In the genomic region with DNA sequence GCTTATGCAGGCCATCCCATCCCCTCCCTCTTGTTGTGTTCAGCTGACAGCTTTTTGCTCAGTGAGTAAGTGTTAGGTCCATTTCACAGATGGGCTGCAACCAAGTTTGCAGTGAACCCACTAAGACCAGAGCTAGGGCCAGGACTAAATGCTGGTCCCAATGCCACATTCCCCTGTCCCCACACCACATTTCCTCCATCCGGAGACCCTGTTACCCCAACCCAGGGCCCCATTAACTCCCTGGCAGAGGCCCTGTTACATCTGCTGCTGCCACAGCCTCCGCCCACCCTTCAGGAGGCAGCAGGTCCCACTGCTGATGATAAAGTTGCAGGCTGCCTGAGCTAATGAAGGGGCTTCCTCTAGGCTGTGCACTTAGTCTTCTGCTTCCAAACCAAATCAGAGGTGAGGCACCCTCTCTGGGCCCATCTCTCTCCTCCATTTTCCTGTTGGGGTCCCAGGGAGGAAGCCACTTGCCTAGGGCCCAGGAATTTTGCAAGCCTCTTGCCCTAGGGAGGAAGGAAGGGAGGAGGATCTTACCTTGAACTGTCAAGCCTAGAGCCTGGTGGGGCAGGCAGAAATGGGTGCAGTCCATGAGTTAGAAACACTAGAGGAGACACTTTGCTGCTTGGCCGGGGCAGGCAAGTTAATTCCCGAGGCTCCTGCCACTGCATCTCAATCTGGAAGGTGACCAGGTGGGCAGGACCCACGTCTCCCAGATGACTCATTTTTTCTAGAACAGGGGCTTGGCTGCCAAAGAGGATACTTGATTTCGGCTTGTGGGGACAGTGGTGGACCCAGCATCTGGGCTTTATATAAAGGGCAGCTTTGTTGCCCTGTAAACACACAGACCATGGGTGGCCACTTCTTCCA, we compare ENCODE assay signal across 10 cellular contexts. TPM values are rescaled to one million over a fixed set of nuclear protein-coding genes. Genes with fewer than 3 reads are reported as not detected.
DNase-seq lines count a peak whose midpoint lies in the region; ATAC-seq, FAIRE-seq and TF ChIP-seq lines count a peak whose summit lies in the region.
"Had no signal": no experiment of that assay in that cellular context is flagged by ENCODE, and none has a peak within 500 bp of the region (broad histone marks: within the 10 kb centered on the region; RNA-seq: fewer than 3 reads in every experiment).

No MANE protein-coding gene starts in this region.

- 71% methylated on average over 6 of the region's 6 CpGs for WGBS in A549 (ENCODE audit: missing lambda C conversion rate)
- WGBS in adrenal gland, 4 donors, result 19 to 51% (median 46%) methylated on average over 3 to 6 of the region's 6 CpGs

- no peak for TF ChIP-seq EP300 in A549 (IDR thresholded peaks at IDR 0.05)

- TF ChIP-seq CTCF in A549 (IDR thresholded peaks at IDR 0.05) (no peak), HEK293 (tag by site-specific recombination; IDR thresholded peaks at IDR 0.05) (no peak), adrenal gland (IDR thresholded peaks at IDR 0.05) (no peak)

- no peak for ATAC-seq in A549
- ATAC-seq in HG03439 (IDR thresholded peaks at IDR 0.05; ENCODE audit: unreplicated experiment), result no peak

- intact Hi-C loops in adrenal gland (cut with DNase I), result loop anchor here in 1 of 2 donors (5.0 kb wide), 1 partner anchor 123 kb away; the partner anchor contains the start of gene FXYD7

- DNase-seq in A549 (ENCODE audit: low read depth in 1 of 2, low spot score in 1 of 2), result no peak
- DNase-seq in adrenal gland, result peak; percentile 59 to 81 (median 73)
- peak; percentile 79 for DNase-seq in mesenteric fat pad (ENCODE audit: low spot score)
- no peak for DNase-seq in A172 (ENCODE audit: low spot score)
- no peak for DNase-seq in stimulated activated CD4-positive, alpha-beta T cell treated with anti-CD3 and anti-CD28 coated beads, Interleukin-2, amount 100 ng/mL, for 24 hours
- DNase-seq in NCI-H187 treated with DMSO at 0.1 percent for 48 hours (lab: John Stamatoyannopoulos, UW), result no peak
- DNase-seq: DND-41 had no signal

- TF ChIP-seq RAD21 in A549 (conservative IDR thresholded peaks at IDR 0.05 in 1 of 2, IDR thresholded peaks at IDR 0.05 in 1 of 2), result no peak

- H3K36me3 ChIP-seq in HEK293 (ENCODE audit: control insufficient read depth in 2 of 2, insufficient read depth in 1 of 2, low read length in 2 of 2), result peaks cover 40 to 53% of the 10 kb centered on the region in 2 experiments
- peaks cover 0 to 3% of the 10 kb centered on the region in 2 donors for H3K36me3 ChIP-seq in adrenal gland (replicated peaks in 1 of 2)

- POLR2A ChIA-PET in A549 (lab: Yijun Ruan, JAX) (interaction anchor here (1.2 kb wide), 1 partner anchor 12 kb away, joined by 4 read pairs; no protein-coding TSS in a partner anchor), HEK293 (lab: Yijun Ruan, JAX) (interaction anchor here (0.6 to 5.2 kb wide), 12 partner anchors 10 to 497 kb away, joined by 3 to 35 read pairs (median 7); partner anchors contain the start of genes FXYD7, HAMP and LIN37)

- H3K9me3 ChIP-seq in A549 (no peaks in the 10 kb centered on the region), HEK293 (ENCODE audit: control insufficient read depth, insufficient read depth, low read depth, low read length) (no peaks in the 10 kb centered on the region), adrenal gland (replicated peaks in 1 of 3) (no peaks in the 10 kb centered on the region)
- H3K9me3 ChIP-seq: SJSA1 had no signal

- no peak for FAIRE-seq in A549 (lab: Jason Lieb, UNC)

- no peaks in the 10 kb centered on the region for H3K27me3 ChIP-seq in adrenal gland

- no peak; the same call in 1 of the 2 replicates for TF ChIP-seq POLR2A in A549 (IDR thresholded peaks at IDR 0.05; ENCODE audit: low read length)
- TF ChIP-seq POLR2A in adrenal gland (IDR thresholded peaks at IDR 0.05), result no peak

- H3K27ac ChIP-seq in A549, result no peak overlapping the region
- peak overlapping the region; percentile 100 for H3K27ac ChIP-seq in HEK293 (ENCODE audit: extremely low read depth, low read depth, low read length)
- H3K27ac ChIP-seq in adrenal gland, result peak overlapping the region in 3 of 5 donors; percentile 94 to 99 (median 98)
- H3K27ac ChIP-seq: SJSA1 had no signal

- no peak overlapping the region for H3K4me2 ChIP-seq in A549

- H3K4me3 ChIP-seq in A549 (no peak overlapping the region), HEK293 (ENCODE audit: low read depth, low read length) (no peak overlapping the region), adrenal gland (no peak overlapping the region)
- H3K4me3 ChIP-seq: SJSA1 had no signal

- CTCF ChIA-PET in A549 (lab: Yijun Ruan, JAX) (interaction anchor here (0.6 to 5.6 kb wide), 20 partner anchors 9 to 863 kb away, joined by 3 to 97 read pairs (median 4); partner anchors contain the start of genes FXYD3, FXYD7, HAMP and LGI4), HEK293 (lab: Yijun Ruan, JAX) (interaction anchor here (0.5 to 3.4 kb wide), 11 partner anchors 9 to 202 kb away, joined by 3 to 28 read pairs (median 3); partner anchors contain the start of genes FXYD7 and LGI4)

- H3K4me1 ChIP-seq in A549 (peaks cover 13% of the 10 kb centered on the region), HEK293 (ENCODE audit: control insufficient read depth, insufficient read depth, low read length) (peaks cover 24% of the 10 kb centered on the region), adrenal gland (replicated peaks in 1 of 2) (peaks cover 14 to 37% of the 10 kb centered on the region in 2 donors)

TF ChIP-seq in A549, 52 proteins besides CTCF, POLR2A, EP300 and RAD21 (continues in another document):
- no peak for TF ChIP-seq KDM5A (IDR thresholded peaks at IDR 0.05)
- TF ChIP-seq FOSL2 (IDR thresholded peaks at IDR 0.05), result no peak
- 0 out of 2 replicates have a peak, but pooled peaks have one; percentile 15 for TF ChIP-seq FOSL2 (CRISPR knock-in tag; IDR thresholded peaks at IDR 0.05)

TF ChIP-seq in HEK293, 187 proteins besides CTCF, POLR2A, EP300 and RAD21 (continues in another document):
- TF ChIP-seq KLF8 (tag by site-specific recombination; IDR thresholded peaks at IDR 0.05) (peak; percentile 30), ZNF146 (tag by site-specific recombination; IDR thresholded peaks at IDR 0.05) (peak; percentile 34; the same call in 1 of the 2 replicates), ZNF10 (tag by site-specific recombination; IDR thresholded peaks at IDR 0.05) (0 out of 2 replicates have a peak, but pooled peaks have one; percentile 31), ZNF544 (tag by site-specific recombination; IDR thresholded peaks at IDR 0.05) (no peak), ZNF580 (tag by site-specific recombination; IDR thresholded peaks at IDR 0.05) (0 out of 2 replicates have a peak, but pooled peaks have one; percentile 25)

RNA-seq across cellular contexts. Expression of gene USF2, which starts 3.4 kb away (rescaled TPM):
- polyA plus RNA-seq in A549 (2011; rRNA removed) (91.8 and 118 TPM in 2 replicates), A549 (2017; fragmentation: RNase III; extraction: RNeasy Plus Mini Kit Qiagen cat#74134 plus additional on column Dnase treatment) (124 to 141 TPM (median 141 TPM) in 3 replicates), adrenal gland (100 to 1,000 TPM; 116 to 302 (median 169) TPM)
- 228 and 240 TPM in 2 replicates for polyA plus RNA-seq in A549 (2012; cell fraction: cytosol; rRNA removed)
- 225 and 296 TPM in 2 replicates for polyA plus RNA-seq in A549 (2012; cell fraction: nucleus; rRNA removed)
- polyA minus RNA-seq in A549 (2011; rRNA and poly(A)+ RNA removed), result 85.3 and 97.1 TPM in 2 replicates
- total RNA-seq in adrenal gland (100 to 1,000 TPM; 104 to 220 (median 146) TPM), mesenteric fat pad (110 TPM)
- total RNA-seq in A172 (2014; rRNA removed; shearing (Covaris generic)), result 53.5 and 54.2 TPM in 2 replicates

RNA-seq across cellular contexts. Expression of gene LSR, which starts 16.6 kb away (rescaled TPM):
- 2.1 and 2.5 TPM in 2 replicates for polyA plus RNA-seq in A549 (2011; rRNA removed)
- 2.9 and 3.8 TPM in 2 replicates for polyA plus RNA-seq in A549 (2012; cell fraction: cytosol; rRNA removed)
- polyA plus RNA-seq in A549 (2012; cell fraction: nucleus; rRNA removed), result 2.6 and 5.1 TPM in 2 replicates
- polyA plus RNA-seq in A549 (2017; fragmentation: RNase III; extraction: RNeasy Plus Mini Kit Qiagen cat#74134 plus additional on column Dnase treatment), result 3.6 to 4.7 TPM (median 4.4 TPM) in 3 replicates
- 7.4 and 9.1 TPM in 2 replicates for polyA minus RNA-seq in A549 (2011; rRNA and poly(A)+ RNA removed)
- total RNA-seq in adrenal gland, result 100 to 1,000 TPM in 1 of 8 donors, 10 to 100 TPM in 7; 30.2 to 106 (median 60.1) TPM
- polyA plus RNA-seq in adrenal gland, result 10 to 100 TPM in 2 of 3 donors, 1 to 10 TPM in 1; 8.2 to 87.8 (median 62.7) TPM
- 8.1 TPM for total RNA-seq in mesenteric fat pad
- total RNA-seq in A172 (2014; rRNA removed; shearing (Covaris generic)), result 0.69 and 1.1 TPM in 2 replicates

RNA-seq across cellular contexts. Expression of gene HAMP, which starts 17.0 kb away (rescaled TPM):
- polyA plus RNA-seq in A549 (2011; rRNA removed) (not detected in 2 replicates), A549 (2017; fragmentation: RNase III; extraction: RNeasy Plus Mini Kit Qiagen cat#74134 plus additional on column Dnase treatment) (0.03 TPM in 1 of 3 replicates, not detected in the others), adrenal gland (1 to 10 TPM in 2 of 3 donors, under 1 TPM in 1; 0.84 to 9.3 (median 1.5) TPM)
- not detected in 2 replicates for polyA plus RNA-seq in A549 (2012; cell fraction: cytosol; rRNA removed)
- 0.22 TPM in 2 replicates for polyA plus RNA-seq in A549 (2012; cell fraction: nucleus; rRNA removed)
- not detected in 2 replicates for polyA minus RNA-seq in A549 (2011; rRNA and poly(A)+ RNA removed)
- total RNA-seq in adrenal gland (1 to 10 TPM in 2 of 8 donors, under 1 TPM in 3, not detected in 3; 0.57 to 1.7 (median 0.90) TPM), mesenteric fat pad (not detected)
- total RNA-seq in A172 (2014; rRNA removed; shearing (Covaris generic)), result not detected in 2 replicates
- total RNA-seq: SJSA1 had no signal

RNA-seq across cellular contexts. Expression of gene MAG, which starts 26.6 kb away (rescaled TPM):
- polyA plus RNA-seq in A549 (2011; rRNA removed) (not detected in 2 replicates), A549 (2017; fragmentation: RNase III; extraction: RNeasy Plus Mini Kit Qiagen cat#74134 plus additional on column Dnase treatment) (not detected in 3 replicates), adrenal gland (under 1 TPM; 0.33 to 0.88 (median 0.40) TPM)
- polyA plus RNA-seq in A549 (2012; cell fraction: cytosol; rRNA removed), result not detected in 2 replicates
- not detected in 2 replicates for polyA plus RNA-seq in A549 (2012; cell fraction: nucleus; rRNA removed)
- not detected in 2 replicates for polyA minus RNA-seq in A549 (2011; rRNA and poly(A)+ RNA removed)
- total RNA-seq in adrenal gland (10 to 100 TPM in 1 of 8 donors, 1 to 10 TPM in 5, under 1 TPM in 1, not detected in 1; 0.45 to 45.0 (median 3.6) TPM), mesenteric fat pad (not detected)
- total RNA-seq in A172 (2014; rRNA removed; shearing (Covaris generic)), result not detected in 2 replicates

RNA-seq across cellular contexts. Expression of gene FAM187B, which starts 36.8 kb away (rescaled TPM):
- not detected in 2 replicates for polyA plus RNA-seq in A549 (2011; rRNA removed)
- polyA plus RNA-seq in A549 (2012; cell fraction: cytosol; rRNA removed), result not detected in 2 replicates
- not detected in 2 replicates for polyA plus RNA-seq in A549 (2012; cell fraction: nucleus; rRNA removed)
- polyA plus RNA-seq in A549 (2017; fragmentation: RNase III; extraction: RNeasy Plus Mini Kit Qiagen cat#74134 plus additional on column Dnase treatment), result not detected in 3 replicates
- polyA minus RNA-seq in A549 (2011; rRNA and poly(A)+ RNA removed), result not detected in 2 replicates
- total RNA-seq in adrenal gland, result under 1 TPM in 1 of 8 donors, not detected in 7; 0.18 TPM
- polyA plus RNA-seq in adrenal gland, result under 1 TPM in 2 of 3 donors, not detected in 1; 0.13 to 0.48 TPM
- total RNA-seq in mesenteric fat pad, result not detected
- total RNA-seq in A172 (2014; rRNA removed; shearing (Covaris generic)), result not detected in 2 replicates
- total RNA-seq: SJSA1 had no signal

Comparison
In these comparisons a context has a peak if more than half of its experiments do, and no peak if none do; other contexts are left out.
1. DNase-seq: peak in adrenal gland (7 of 7) and mesenteric fat pad (single experiment); none in A549 (0 of 2), A172 (single experiment), stimulated activated CD4-positive, alpha-beta T cell treated with anti-CD3 and anti-CD28 coated beads, Interleukin-2, amount 100 ng/mL, for 24 hours (0 of 2) and NCI-H187 treated with DMSO at 0.1 percent for 48 hours (single experiment).
2. H3K27ac ChIP-seq: peak in HEK293 (single experiment) and adrenal gland (3 of 5); none in A549 (0 of 2).
3. Of the 5 proteins assayed by ChIP-seq in both HEK293 and A549: peak only in HEK293: none; only in A549: PBX3; in both: none; in neither: 4.